Comparison of ENCODE assay signal across 1 cellular context in the genomic region with DNA sequence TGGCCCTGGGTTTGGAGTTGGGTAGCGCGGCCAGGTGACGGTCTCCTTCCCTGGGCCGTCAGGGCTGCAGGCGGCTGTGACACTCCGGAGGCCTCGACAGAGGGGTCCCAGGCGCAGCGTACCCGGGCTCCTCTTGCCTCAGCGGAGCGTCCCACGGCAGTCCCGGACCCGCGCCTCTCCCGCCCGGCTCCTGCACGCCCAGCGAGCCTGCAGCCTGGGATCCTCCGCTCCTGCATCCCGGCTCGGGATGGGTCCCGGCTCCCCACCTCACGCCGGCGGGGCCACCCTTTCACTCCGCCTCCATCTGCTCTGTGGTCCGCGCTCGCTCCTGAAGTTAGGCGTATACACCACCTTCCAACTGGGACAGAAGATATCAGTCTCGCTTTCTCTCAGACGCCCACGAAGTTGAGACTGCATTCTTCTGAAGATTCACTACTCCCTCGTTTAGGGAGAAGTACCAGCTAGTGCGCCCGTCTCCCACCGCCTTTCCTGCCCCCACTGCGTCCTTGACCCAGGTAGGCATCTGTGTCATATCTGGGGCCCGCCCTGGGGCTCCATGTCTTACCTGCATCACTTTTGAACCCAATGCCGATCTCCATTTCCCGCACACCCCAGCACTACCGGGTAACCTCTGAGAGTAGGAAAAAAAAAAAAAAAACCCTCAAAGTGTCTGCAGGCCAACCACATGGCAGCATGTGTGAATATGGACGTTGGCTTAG.
TF ChIP-seq lines count a peak whose summit lies in the region.

No MANE protein-coding gene starts in this region.

TF ChIP-seq in K562, 482 proteins besides CTCF, POLR2A, EP300 and RAD21:
- TF ChIP-seq, protein P1, sequence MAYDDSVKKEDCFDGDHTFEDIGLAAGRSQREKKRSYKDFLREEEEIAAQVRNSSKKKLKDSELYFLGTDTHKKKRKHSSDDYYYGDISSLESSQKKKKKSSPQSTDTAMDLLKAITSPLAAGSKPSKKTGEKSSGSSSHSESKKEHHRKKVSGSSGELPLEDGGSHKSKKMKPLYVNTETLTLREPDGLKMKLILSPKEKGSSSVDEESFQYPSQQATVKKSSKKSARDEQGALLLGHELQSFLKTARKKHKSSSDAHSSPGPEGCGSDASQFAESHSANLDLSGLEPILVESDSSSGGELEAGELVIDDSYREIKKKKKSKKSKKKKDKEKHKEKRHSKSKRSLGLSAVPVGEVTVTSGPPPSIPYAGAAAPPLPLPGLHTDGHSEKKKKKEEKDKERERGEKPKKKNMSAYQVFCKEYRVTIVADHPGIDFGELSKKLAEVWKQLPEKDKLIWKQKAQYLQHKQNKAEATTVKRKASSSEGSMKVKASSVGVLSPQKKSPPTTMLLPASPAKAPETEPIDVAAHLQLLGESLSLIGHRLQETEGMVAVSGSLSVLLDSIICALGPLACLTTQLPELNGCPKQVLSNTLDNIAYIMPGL (CRISPR knock-in tag; IDR thresholded peaks at IDR 0.05) = no peak
- TF ChIP-seq NELFE (IDR thresholded peaks at IDR 0.05; ENCODE audit: insufficient read depth, insufficient read length) = no peak
- no peak for TF ChIP-seq ZNF354B (CRISPR knock-in tag; IDR thresholded peaks at IDR 0.05)
- no peak for TF ChIP-seq CBX3 (IDR thresholded peaks at IDR 0.05; ENCODE audit: borderline replicate concordance in 1 of 2, low read length in 2 of 2)
- no peak for TF ChIP-seq CTBP1 (IDR thresholded peaks at IDR 0.05; ENCODE audit: borderline replicate concordance)
- no peak for TF ChIP-seq ZFP30 (CRISPR knock-in tag; IDR thresholded peaks at IDR 0.05; ENCODE audit: borderline replicate concordance)
- TF ChIP-seq ZNF79 (CRISPR knock-in tag; IDR thresholded peaks at IDR 0.05; ENCODE audit: low read depth) = no peak
- TF ChIP-seq, protein P2, sequence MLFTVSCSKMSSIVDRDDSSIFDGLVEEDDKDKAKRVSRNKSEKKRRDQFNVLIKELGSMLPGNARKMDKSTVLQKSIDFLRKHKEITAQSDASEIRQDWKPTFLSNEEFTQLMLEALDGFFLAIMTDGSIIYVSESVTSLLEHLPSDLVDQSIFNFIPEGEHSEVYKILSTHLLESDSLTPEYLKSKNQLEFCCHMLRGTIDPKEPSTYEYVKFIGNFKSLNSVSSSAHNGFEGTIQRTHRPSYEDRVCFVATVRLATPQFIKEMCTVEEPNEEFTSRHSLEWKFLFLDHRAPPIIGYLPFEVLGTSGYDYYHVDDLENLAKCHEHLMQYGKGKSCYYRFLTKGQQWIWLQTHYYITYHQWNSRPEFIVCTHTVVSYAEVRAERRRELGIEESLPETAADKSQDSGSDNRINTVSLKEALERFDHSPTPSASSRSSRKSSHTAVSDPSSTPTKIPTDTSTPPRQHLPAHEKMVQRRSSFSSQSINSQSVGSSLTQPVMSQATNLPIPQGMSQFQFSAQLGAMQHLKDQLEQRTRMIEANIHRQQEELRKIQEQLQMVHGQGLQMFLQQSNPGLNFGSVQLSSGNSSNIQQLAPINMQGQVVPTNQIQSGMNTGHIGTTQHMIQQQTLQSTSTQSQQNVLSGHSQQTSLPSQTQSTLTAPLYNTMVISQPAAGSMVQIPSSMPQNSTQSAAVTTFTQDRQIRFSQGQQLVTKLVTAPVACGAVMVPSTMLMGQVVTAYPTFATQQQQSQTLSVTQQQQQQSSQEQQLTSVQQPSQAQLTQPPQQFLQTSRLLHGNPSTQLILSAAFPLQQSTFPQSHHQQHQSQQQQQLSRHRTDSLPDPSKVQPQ (CRISPR knock-in tag; IDR thresholded peaks at IDR 0.05; ENCODE audit: borderline replicate concordance) = no peak
- TF ChIP-seq MTA2 (IDR thresholded peaks at IDR 0.05; ENCODE audit: low read depth) = no peak
- no peak for TF ChIP-seq NFE2 (IDR thresholded peaks at IDR 0.05; ENCODE audit: low read depth)
- TF ChIP-seq, protein P3, sequence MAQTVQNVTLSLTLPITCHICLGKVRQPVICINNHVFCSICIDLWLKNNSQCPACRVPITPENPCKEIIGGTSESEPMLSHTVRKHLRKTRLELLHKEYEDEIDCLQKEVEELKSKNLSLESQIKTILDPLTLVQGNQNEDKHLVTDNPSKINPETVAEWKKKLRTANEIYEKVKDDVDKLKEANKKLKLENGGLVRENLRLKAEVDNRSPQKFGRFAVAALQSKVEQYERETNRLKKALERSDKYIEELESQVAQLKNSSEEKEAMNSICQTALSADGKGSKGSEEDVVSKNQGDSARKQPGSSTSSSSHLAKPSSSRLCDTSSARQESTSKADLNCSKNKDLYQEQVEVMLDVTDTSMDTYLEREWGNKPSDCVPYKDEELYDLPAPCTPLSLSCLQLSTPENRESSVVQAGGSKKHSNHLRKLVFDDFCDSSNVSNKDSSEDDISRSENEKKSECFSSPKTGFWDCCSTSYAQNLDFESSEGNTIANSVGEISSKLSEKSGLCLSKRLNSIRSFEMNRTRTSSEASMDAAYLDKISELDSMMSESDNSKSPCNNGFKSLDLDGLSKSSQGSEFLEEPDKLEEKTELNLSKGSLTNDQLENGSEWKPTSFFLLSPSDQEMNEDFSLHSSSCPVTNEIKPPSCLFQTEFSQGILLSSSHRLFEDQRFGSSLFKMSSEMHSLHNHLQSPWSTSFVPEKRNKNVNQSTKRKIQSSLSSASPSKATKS (CRISPR knock-in tag; IDR thresholded peaks at IDR 0.05) = no peak
- TF ChIP-seq ZNF780A (CRISPR knock-in tag; IDR thresholded peaks at IDR 0.05) = no peak
- no peak for TF ChIP-seq ZNF184 (CRISPR knock-in tag; IDR thresholded peaks at IDR 0.05)
TF ChIP-seq in K562: peak in this region for 0.
